Comparison of ENCODE assay signal across 11 cellular contexts in genomic region chr10:86556933-86557649, GRCh38.
DNase-seq lines count a peak whose midpoint lies in the region; ATAC-seq lines count a peak whose summit lies in the region.
"Had no signal": no experiment of that assay in that cellular context is flagged by ENCODE, and none has a peak within 500 bp of the region (broad histone marks: within the 10 kb centered on the region; RNA-seq: fewer than 3 reads in every experiment).

No MANE protein-coding gene starts in this region.

- no peak for ATAC-seq in GM18517 (IDR thresholded peaks at IDR 0.05; ENCODE audit: unreplicated experiment)

- peak; percentile 70 for DNase-seq in DMS79 (lab: John Stamatoyannopoulos, UW)
- DNase-seq in NCI-H187 treated with DMSO at 0.1 percent for 48 hours (lab: John Stamatoyannopoulos, UW), result peak; percentile 90
- DNase-seq in NCI-H510A treated with DMSO at 0.1 percent for 48 hours (lab: John Stamatoyannopoulos, UW), result peak; percentile 93
- DNase-seq in left kidney (ENCODE audit: low read depth, low spot score), result peak; percentile 5
- DNase-seq in NCI-H2171 (lab: John Stamatoyannopoulos, UW), result no peak
- DNase-seq in effector CD4-positive, alpha-beta T cell, result no peak
- no peak for DNase-seq in CD1c-positive myeloid dendritic cell (ENCODE audit: extremely low spot score)
- DNase-seq: activated CD4-positive, alpha-beta T cell treated with anti-CD3 and anti-CD28 coated beads for 48 hours; CD4-positive, alpha-beta T cell; KG1 had no signal

Comparison
In these comparisons a context has a peak if more than half of its experiments do, and no peak if none do; other contexts are left out.
1. DNase-seq: peak in DMS79 (single experiment), NCI-H187 treated with DMSO at 0.1 percent for 48 hours (single experiment), NCI-H510A treated with DMSO at 0.1 percent for 48 hours (single experiment) and left kidney (single experiment); none in NCI-H2171 (single experiment), effector CD4-positive, alpha-beta T cell (single experiment) and CD1c-positive myeloid dendritic cell (single experiment).